13 cellular contexts compared by ENCODE assay signal in the genomic region with DNA sequence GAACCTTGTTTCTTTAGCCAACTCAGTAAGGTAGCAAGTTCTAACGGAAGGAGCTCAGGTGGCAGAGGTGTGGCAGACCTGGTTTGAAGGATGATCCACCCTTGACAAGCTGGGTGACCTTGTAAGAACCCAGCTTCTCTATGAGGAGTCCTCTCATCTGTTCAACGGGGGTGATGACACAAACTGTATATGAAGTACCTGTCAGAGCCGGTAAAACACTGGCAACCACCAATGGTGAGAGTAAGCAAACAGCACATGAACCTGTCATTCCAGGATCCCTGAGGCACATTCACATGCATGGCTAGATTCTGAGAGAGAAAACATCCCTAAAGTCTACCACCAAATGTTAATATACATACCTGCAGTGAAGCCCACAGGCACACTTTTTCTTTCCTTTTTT. TPM values are rescaled to one million over a fixed set of nuclear protein-coding genes. Genes with fewer than 3 reads are reported as not detected.
A peak's percentile ranks its signal among the peaks of the same experiment; 100 is the strongest.
DNase-seq lines count a peak whose midpoint lies in the region; ATAC-seq and TF ChIP-seq lines count a peak whose summit lies in the region.
"Had no signal": no experiment of that assay in that cellular context is flagged by ENCODE, and none has a peak within 500 bp of the region (broad histone marks: within the 10 kb centered on the region; RNA-seq: fewer than 3 reads in every experiment).

No MANE protein-coding gene starts in this region.

- no peaks in the 10 kb centered on the region for H4K20me1 ChIP-seq in OCI-LY7 (ENCODE audit: insufficient read depth, low read length)

- H3K9me2 ChIP-seq in OCI-LY7 (ENCODE audit: insufficient read depth, low read length) = no peaks in the 10 kb centered on the region

- H3K9me3 ChIP-seq in OCI-LY7 (ENCODE audit: low read length) (peaks cover 14% of the 10 kb centered on the region; the same call in 1 of the 2 replicates), parathyroid adenoma (ENCODE audit: control insufficient read depth, low read length) (no peaks in the 10 kb centered on the region)
- H3K9me3 ChIP-seq: right lobe of liver, transverse colon had no signal

- H3K4me1 ChIP-seq in OCI-LY7 (ENCODE audit: insufficient read depth, low read length, poor library complexity, severe bottlenecking) (peaks cover 13% of the 10 kb centered on the region), parathyroid adenoma (peaks cover 8% of the 10 kb centered on the region)

- H3K4me2 ChIP-seq in OCI-LY7 (ENCODE audit: low read length) (peak overlapping the region; percentile 42), parathyroid adenoma (ENCODE audit: low read length) (peak overlapping the region; percentile 3)

- H3K36me3 ChIP-seq in OCI-LY7 (ENCODE audit: insufficient read depth, low read length) (peaks cover 12% of the 10 kb centered on the region), parathyroid adenoma (ENCODE audit: control insufficient read depth, insufficient read depth, low read length) (no peaks in the 10 kb centered on the region)
- H3K36me3 ChIP-seq: right lobe of liver, transverse colon had no signal

- peaks cover 66% of the 10 kb centered on the region for H3K79me2 ChIP-seq in OCI-LY7 (ENCODE audit: insufficient read depth, low read depth, low read length)
- H3K79me2 ChIP-seq in parathyroid adenoma = peaks cover 54% of the 10 kb centered on the region

- no peak for DNase-seq in T-helper 2 cell treated with Interferon-gamma antibody and Interleukin-4, amounts not matched to agents 5 μg/mL and 100 μg/mL, for 36 hours (ENCODE audit: low spot score)
- no peak for DNase-seq in T-helper 2 cell
- no peak for DNase-seq in OCI-LY7 (ENCODE audit: low spot score)
- DNase-seq in effector memory CD8-positive, alpha-beta T cell = no peak
- no peak for DNase-seq in activated effector memory CD4-positive, alpha-beta T cell treated with Interleukin-2 at 50 U/mL for 16 hours
- no peak for DNase-seq in AG08395 (ENCODE audit: low spot score)
- DNase-seq in DMS153 (lab: John Stamatoyannopoulos, UW) = no peak
- DNase-seq: hypothalamus, NCI-H1092 treated with DMSO at 0.1 percent for 48 hours, transverse colon had no signal

- peaks cover 11% of the 10 kb centered on the region for H3K36me3 Mint-ChIP-seq in T-helper 2 cell treated with Interferon-gamma antibody and Interleukin-4, amounts not matched to agents 5 μg/mL and 100 μg/mL, for 36 hours (ENCODE audit: low read depth)
- H3K36me3 Mint-ChIP-seq in effector memory CD8-positive, alpha-beta T cell (ENCODE audit: insufficient read depth) = peaks cover 16% of the 10 kb centered on the region

- H3K27ac ChIP-seq in OCI-LY7 (ENCODE audit: low read depth, low read length, poor library complexity, severe bottlenecking) = no peak overlapping the region
- no peak overlapping the region for H3K27ac ChIP-seq in parathyroid adenoma
- H3K27ac ChIP-seq: transverse colon had no signal

- no peaks in the 10 kb centered on the region for H3K27me3 ChIP-seq in parathyroid adenoma (ENCODE audit: control insufficient read depth, insufficient read depth, low read length)
- H3K27me3 ChIP-seq: right lobe of liver, transverse colon had no signal

- CTCF ChIA-PET in OCI-LY7 (lab: Charles Lee; ENCODE audit: unreplicated experiment) = no interaction called here

- peaks cover 16% of the 10 kb centered on the region for H3K4me1 Mint-ChIP-seq in T-helper 2 cell treated with Interferon-gamma antibody and Interleukin-4, amounts not matched to agents 5 μg/mL and 100 μg/mL, for 36 hours (ENCODE audit: low read depth)
- H3K4me1 Mint-ChIP-seq in effector memory CD8-positive, alpha-beta T cell (ENCODE audit: low read depth in 2 of 2) = peaks cover 32 to 35% of the 10 kb centered on the region in 2 donors

- peak overlapping the region; percentile 28 for H3K27ac Mint-ChIP-seq in T-helper 2 cell treated with Interferon-gamma antibody and Interleukin-4, amounts not matched to agents 5 μg/mL and 100 μg/mL, for 36 hours
- peak overlapping the region in 1 of 2 donors; percentile 96 for H3K27ac Mint-ChIP-seq in effector memory CD8-positive, alpha-beta T cell
- H3K27ac Mint-ChIP-seq: memory B cell had no signal

- peak overlapping the region; percentile 55 for H3K4me3 Mint-ChIP-seq in T-helper 2 cell treated with Interferon-gamma antibody and Interleukin-4, amounts not matched to agents 5 μg/mL and 100 μg/mL, for 36 hours
- peak overlapping the region; percentile 94 to 98 for H3K4me3 Mint-ChIP-seq in effector memory CD8-positive, alpha-beta T cell

- H2AFZ ChIP-seq in OCI-LY7 (ENCODE audit: low read length) (no peak overlapping the region), parathyroid adenoma (no peak overlapping the region)

- POLR2A ChIA-PET in OCI-LY7 (lab: Charles Lee) = interaction anchor here (0.6 to 0.7 kb wide), 2 partner anchors 20 to 385 kb away, joined by 3 to 4 read pairs; no protein-coding TSS in a partner anchor

- no peak overlapping the region for H3K4me3 ChIP-seq in OCI-LY7 (ENCODE audit: low read depth, low read length, poor library complexity, severe bottlenecking)
- no peak overlapping the region for H3K4me3 ChIP-seq in parathyroid adenoma (ENCODE audit: low read depth, low read length)
- H3K4me3 ChIP-seq: right lobe of liver, transverse colon had no signal

- TSS peak; percentile 38 for BruUV-seq in OCI-LY7 (replicated peaks; lab: Mats Ljungman, UMichigan)

- intact Hi-C loops in OCI-LY7 (cut with micrococcal nuclease; ENCODE audit: unreplicated experiment) = no loop called here

- TF ChIP-seq CTCF in OCI-LY7 (conservative IDR thresholded peaks at IDR 0.05; ENCODE audit: low read length) (no peak), parathyroid adenoma (IDR thresholded peaks at IDR 0.05) (no peak)

- H3K27me3 Mint-ChIP-seq in T-helper 2 cell treated with Interferon-gamma antibody and Interleukin-4, amounts not matched to agents 5 μg/mL and 100 μg/mL, for 36 hours (ENCODE audit: low read depth) = no peaks in the 10 kb centered on the region
- no peaks in the 10 kb centered on the region for H3K27me3 Mint-ChIP-seq in effector memory CD8-positive, alpha-beta T cell
- H3K27me3 Mint-ChIP-seq: memory B cell had no signal

- H3K9me3 Mint-ChIP-seq in T-helper 2 cell treated with Interferon-gamma antibody and Interleukin-4, amounts not matched to agents 5 μg/mL and 100 μg/mL, for 36 hours = peaks cover under 1% of the 10 kb centered on the region
- no peaks in the 10 kb centered on the region for H3K9me3 Mint-ChIP-seq in effector memory CD8-positive, alpha-beta T cell
- H3K9me3 Mint-ChIP-seq: memory B cell had no signal

- H3K9ac ChIP-seq in parathyroid adenoma = no peak overlapping the region

- ATAC-seq in effector memory CD8-positive, alpha-beta T cell (replicated peaks) = no peak

RNA-seq across cellular contexts. Expression of a gene that starts 2.4 kb away (rescaled TPM):
- 49.6 and 63.7 TPM in 2 replicates for total RNA-seq in OCI-LY7 (2014; rRNA removed; shearing (Covaris generic))
- total RNA-seq in OCI-LY7 (2022) = 69.4 and 70.5 TPM in 2 replicates

RNA-seq across cellular contexts. Expression of a gene that starts 40.1 kb away (rescaled TPM):
- 79.3 and 91.5 TPM in 2 replicates for total RNA-seq in OCI-LY7 (2014; rRNA removed; shearing (Covaris generic))
- total RNA-seq in OCI-LY7 (2022) = 84.6 and 92.5 TPM in 2 replicates
